11 cellular contexts compared by ENCODE assay signal in the genomic region with DNA sequence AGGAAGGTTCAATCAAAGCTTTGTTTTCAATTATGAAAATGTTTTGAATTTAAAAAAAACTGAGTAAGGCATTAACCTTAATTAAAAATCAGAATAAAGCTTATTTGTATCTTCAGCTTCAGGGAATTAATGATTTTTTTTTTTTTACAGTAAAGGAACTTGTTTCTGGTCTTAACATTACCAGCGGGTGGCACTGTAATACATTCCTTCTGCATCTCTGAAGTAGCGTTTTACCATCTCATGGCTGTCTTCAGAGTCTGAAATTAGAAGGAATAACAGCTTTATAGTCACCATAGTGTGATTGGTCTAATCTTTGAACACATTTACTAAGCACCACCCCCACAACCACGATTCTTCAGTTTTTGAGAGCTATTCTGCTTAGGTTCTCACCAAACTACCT.
DNase-seq lines count a peak whose midpoint lies in the region; ATAC-seq and TF ChIP-seq lines count a peak whose summit lies in the region.
"Had no signal": no experiment of that assay in that cellular context is flagged by ENCODE, and none has a peak within 500 bp of the region (broad histone marks: within the 10 kb centered on the region; RNA-seq: fewer than 3 reads in every experiment).

No MANE protein-coding gene starts in this region.

- H2BK120ac ChIP-seq in mesendoderm (ENCODE audit: low read depth, low read length): no peak overlapping the region

- peak; percentile 17 for TF ChIP-seq CTCF in brain microvascular endothelial cell (IDR thresholded peaks at IDR 0.05; ENCODE audit: low read depth, low read length, missing control alignments)

- H3K9ac ChIP-seq in mesendoderm (ENCODE audit: low read length): no peak overlapping the region

- WGBS in mesendoderm (ENCODE audit: extremely low coverage, insufficient coverage, low lambda C conversion rate): no CpG with 5 or more reads among the region's 3 CpGs

- no peaks in the 10 kb centered on the region for H3K79me2 ChIP-seq in mesendoderm (ENCODE audit: control insufficient read depth, insufficient read depth, low read length)

- in situ Hi-C loops in Caki2 (cut with HindIII; ENCODE audit: low pct_unique_long_range_greater_than_20kb, low sequenced_read_pairs) (no loop called here), brain microvascular endothelial cell (cut with HindIII; ENCODE audit: low pct_ligation_motif_present, low sequenced_read_pairs) (no loop called here)

- H3K36me3 ChIP-seq in brain microvascular endothelial cell (replicated peaks) (no peaks in the 10 kb centered on the region), mesendoderm (ENCODE audit: control insufficient read depth, insufficient read depth, low read length) (no peaks in the 10 kb centered on the region)

- no peaks in the 10 kb centered on the region for H3K79me1 ChIP-seq in mesendoderm (ENCODE audit: low read length)

- no peak overlapping the region for H2AK5ac ChIP-seq in mesendoderm (ENCODE audit: low read length)

- H3K27ac ChIP-seq in brain microvascular endothelial cell (no peak overlapping the region), mesendoderm (ENCODE audit: low read depth, low read length) (no peak overlapping the region)
- H3K27ac ChIP-seq: epithelial cell of prostate had no signal

- no peak overlapping the region for H2BK15ac ChIP-seq in mesendoderm (replicated peaks; ENCODE audit: low read depth)

- H3K4me3 ChIP-seq in brain microvascular endothelial cell (ENCODE audit: low read depth, low read length) (no peak overlapping the region), mesendoderm (ENCODE audit: low read length) (no peak overlapping the region)

- no peak overlapping the region for H3K56ac ChIP-seq in mesendoderm (ENCODE audit: low read length)

- no peak overlapping the region for H3K18ac ChIP-seq in mesendoderm (ENCODE audit: low read length)

- no peak overlapping the region for H3K4me2 ChIP-seq in mesendoderm (ENCODE audit: low read length)

- H3K23ac ChIP-seq in mesendoderm (ENCODE audit: low read length): no peak overlapping the region

- H3K4me1 ChIP-seq in mesendoderm (ENCODE audit: control insufficient read depth, low read depth, low read length): no peaks in the 10 kb centered on the region

- no peak overlapping the region for H2BK5ac ChIP-seq in mesendoderm (ENCODE audit: low read length)

- H4K5ac ChIP-seq in mesendoderm (ENCODE audit: low read length): no peak overlapping the region

- ATAC-seq in GM21619 (IDR thresholded peaks at IDR 0.05; ENCODE audit: unreplicated experiment): no peak
- ATAC-seq: left colon, right cardiac atrium had no signal

- H4K8ac ChIP-seq in mesendoderm (ENCODE audit: low read depth, low read length): no peak overlapping the region

- H3K27me3 ChIP-seq in brain microvascular endothelial cell (replicated peaks): no peaks in the 10 kb centered on the region
- H3K27me3 ChIP-seq in mesendoderm (ENCODE audit: insufficient read depth, low read length, poor library complexity): no peaks in the 10 kb centered on the region

- no peak overlapping the region for H3K4ac ChIP-seq in mesendoderm (ENCODE audit: low read depth, low read length)

- DNase-seq in Caki2 (ENCODE audit: low read depth) (peak; percentile 23), Kasumi-1 (lab: John Stamatoyannopoulos, UW) (peak; percentile 33 to 41), brain microvascular endothelial cell (no peak), mesendoderm (peak; percentile 26), cerebellar cortex (ENCODE audit: low spot score) (no peak), NCI-H2107 treated with DMSO at 0.1 percent for 48 hours (lab: John Stamatoyannopoulos, UW; ENCODE audit: unreplicated experiment) (no peak), iPS-NIHi11 (ENCODE audit: low spot score) (no peak)
- DNase-seq: left colon, right cardiac atrium had no signal

Comparison
In these comparisons a context has a peak if more than half of its experiments do, and no peak if none do; other contexts are left out.
1. DNase-seq: peak in Caki2 (single experiment), Kasumi-1 (2 of 2) and mesendoderm (single experiment); none in brain microvascular endothelial cell (single experiment), cerebellar cortex (single experiment), NCI-H2107 treated with DMSO at 0.1 percent for 48 hours (single experiment) and iPS-NIHi11 (single experiment).